Comparison of ENCODE assay signal across 17 cellular contexts in genomic region chr20:20731000-20731944, GRCh38. TPM values are rescaled to one million over a fixed set of nuclear protein-coding genes. Genes with fewer than 3 reads are reported as not detected.
DNase-seq lines count a peak whose midpoint lies in the region; ATAC-seq and TF ChIP-seq lines count a peak whose summit lies in the region.
"Had no signal": no experiment of that assay in that cellular context is flagged by ENCODE, and none has a peak within 500 bp of the region (broad histone marks: within the 10 kb centered on the region; RNA-seq: fewer than 3 reads in every experiment).

No MANE protein-coding gene starts in this region.

- TF ChIP-seq POLR2A in right lobe of liver (IDR thresholded peaks at IDR 0.05) (no peak), suprapubic skin (IDR thresholded peaks at IDR 0.05) (no peak), erythroblast (IDR thresholded peaks at IDR 0.05; ENCODE audit: low read length) (no peak)

- H3K4me1 ChIP-seq in right lobe of liver (peaks cover 0 to 33% (median 14%) of the 10 kb centered on the region in 4 donors), suprapubic skin (peaks cover 4% of the 10 kb centered on the region)
- H3K4me1 ChIP-seq: BE2C had no signal

- TF ChIP-seq CTCF in right lobe of liver (IDR thresholded peaks at IDR 0.05) (no peak), suprapubic skin (IDR thresholded peaks at IDR 0.05) (no peak)

- H3K9me3 ChIP-seq in right lobe of liver = no peaks in the 10 kb centered on the region
- H3K9me3 ChIP-seq in suprapubic skin = no peaks in the 10 kb centered on the region
- H3K9me3 ChIP-seq: BE2C had no signal

- TF ChIP-seq EP300 in suprapubic skin (IDR thresholded peaks at IDR 0.05) = no peak

- H3K4me3 ChIP-seq in right lobe of liver = no peak overlapping the region
- no peak overlapping the region for H3K4me3 ChIP-seq in suprapubic skin

- H3K27ac ChIP-seq in right lobe of liver (peak overlapping the region in 2 of 3 donors; percentile 31 to 49), suprapubic skin (peak overlapping the region; percentile 76)

- DNase-seq in M059J (ENCODE audit: low read depth) (peak; percentile 74), dermis microvascular lymphatic vessel endothelial cell (ENCODE audit: low read depth in 2 of 2) (peak; percentile 62 to 94), right lobe of liver (no peak), suprapubic skin (ENCODE audit: low spot score in 2 of 2) (no peak), MV-4-11 (lab: John Stamatoyannopoulos, UW) (no peak), erythroblast (lab: John Stamatoyannopoulos, UW) (no peak)
- DNase-seq: activated CD4-positive, alpha-beta T cell treated with anti-CD3 and anti-CD28 coated beads for 36 hours; BE2C; cerebellar nuclear complex; DMS 273 treated with DMSO at 0.1 percent for 48 hours; islet precursor cell; KBM-7; NCI-H1417; NCI-H82; T1000 had no signal

- intact Hi-C loops in right lobe of liver (cut with DNase I) = no loop called here

- 73% methylated on average over 7 of the region's 11 CpGs for WGBS in right lobe of liver (ENCODE audit: insufficient coverage, low coverage, low lambda C conversion rate, missing lambda C conversion rate)
- WGBS in suprapubic skin = 80% methylated on average over 11 of the region's 11 CpGs

- no peaks in the 10 kb centered on the region for H3K36me3 ChIP-seq in right lobe of liver
- H3K36me3 ChIP-seq in suprapubic skin = no peaks in the 10 kb centered on the region
- H3K36me3 ChIP-seq: BE2C had no signal

- no peaks in the 10 kb centered on the region for H3K27me3 ChIP-seq in right lobe of liver
- H3K27me3 ChIP-seq in suprapubic skin = no peaks in the 10 kb centered on the region

- peak in 2 of 4 donors; percentile 49 to 52 for ATAC-seq in right lobe of liver
- no peak for ATAC-seq in HG02798 (IDR thresholded peaks at IDR 0.05; ENCODE audit: poor library complexity, unreplicated experiment)
- ATAC-seq in HG02588 (IDR thresholded peaks at IDR 0.05; ENCODE audit: unreplicated experiment) = no peak
- ATAC-seq: activated CD4-positive, alpha-beta T cell treated with anti-CD3 and anti-CD28 coated beads for 36 hours had no signal

RNA-seq across cellular contexts. Expression of gene RALGAPA2, which starts 18.8 kb away (rescaled TPM):
- total RNA-seq in M059J (2014; rRNA removed; shearing (Covaris generic)) = 9.5 and 12.0 TPM in 2 replicates
- total RNA-seq in dermis microvascular lymphatic vessel endothelial cell (20.4 and 40.1 TPM in 2 replicates), right lobe of liver (10 to 100 TPM; 38.3 to 76.7 (median 62.7) TPM), suprapubic skin (10 to 100 TPM; 51.9 to 97.8 (median 72.0) TPM)

Comparison
In these comparisons a context has a peak if more than half of its experiments do, and no peak if none do; other contexts are left out.
1. DNase-seq: peak in M059J (single experiment) and dermis microvascular lymphatic vessel endothelial cell (2 of 2); none in right lobe of liver (0 of 3), suprapubic skin (0 of 2), MV-4-11 (single experiment) and erythroblast (0 of 2).